ENCODE assay signal across 24 cellular contexts in genomic region chr10:71494470-71494869, GRCh38.
A peak's percentile ranks its signal among the peaks of the same experiment; 100 is the strongest.
DNase-seq lines count a peak whose midpoint lies in the region; ATAC-seq, FAIRE-seq and TF ChIP-seq lines count a peak whose summit lies in the region.
"Had no signal": no experiment of that assay in that cellular context is flagged by ENCODE, and none has a peak within 500 bp of the region (broad histone marks: within the 10 kb centered on the region; RNA-seq: fewer than 3 reads in every experiment).

No MANE protein-coding gene starts in this region.

- H2BK12ac ChIP-seq in neuronal stem cell (ENCODE audit: low read length): no peak overlapping the region

- POLR2A ChIA-PET in activated B cell treated with CpG ODN at 0.5 μM for 24 hours (lab: Charles Lee): no interaction called here

- no peaks in the 10 kb centered on the region for H3K79me1 ChIP-seq in neuronal stem cell (ENCODE audit: low read depth, low read length)

- intact Hi-C loops in activated B cell treated with CpG ODN at 0.5 μM for 24 hours (cut with micrococcal nuclease): no loop called here

- CTCF ChIA-PET in activated B cell treated with CpG ODN at 0.5 μM for 24 hours (lab: Charles Lee): no interaction called here

- no peaks in the 10 kb centered on the region for H3K9me3 ChIP-seq in neuronal stem cell (replicated peaks in 1 of 2; ENCODE audit: control insufficient read depth in 2 of 2, insufficient read depth in 1 of 2, low read depth in 1 of 2, low read length in 2 of 2)
- H3K9me3 ChIP-seq: HAP-1 had no signal

- H3K14ac ChIP-seq in neuronal stem cell (ENCODE audit: low read length): no peak overlapping the region

- H3K4me2 ChIP-seq in neuronal stem cell (ENCODE audit: insufficient read depth, low read length, poor library complexity, severe bottlenecking): no peak overlapping the region
- H3K4me2 ChIP-seq: GM23338 had no signal

- H2AFZ ChIP-seq in neuronal stem cell (ENCODE audit: low read length): no peak overlapping the region
- H2AFZ ChIP-seq: GM23338 had no signal

- no peaks in the 10 kb centered on the region for H3K36me3 ChIP-seq in neuronal stem cell (replicated peaks in 1 of 2; ENCODE audit: control insufficient read depth in 2 of 2, insufficient read depth in 2 of 2, low read length in 2 of 2)
- H3K36me3 ChIP-seq: HAP-1 had no signal

- no peak overlapping the region for H4K8ac ChIP-seq in neuronal stem cell (ENCODE audit: low read depth, low read length)

- no peaks in the 10 kb centered on the region for H3K27me3 Mint-ChIP-seq in activated T-cell treated with anti-CD3 and anti-CD28 coated beads, Interleukin-2, amount 50 U/mL, for 24 hours
- H3K27me3 Mint-ChIP-seq in activated B cell treated with CpG ODN at 0.5 μM for 24 hours: peaks cover 3% of the 10 kb centered on the region

- H3K23ac ChIP-seq in neuronal stem cell (ENCODE audit: low read depth, low read length, poor library complexity): no peak overlapping the region

- peaks cover 3% of the 10 kb centered on the region for H3K9me3 Mint-ChIP-seq in activated T-cell treated with anti-CD3 and anti-CD28 coated beads, Interleukin-2, amount 50 U/mL, for 24 hours
- H3K9me3 Mint-ChIP-seq in activated B cell treated with CpG ODN at 0.5 μM for 24 hours: peaks cover 4% of the 10 kb centered on the region
- H3K9me3 Mint-ChIP-seq: CD4-positive, alpha-beta T cell had no signal

- no peaks in the 10 kb centered on the region for H3K36me3 Mint-ChIP-seq in activated T-cell treated with anti-CD3 and anti-CD28 coated beads, Interleukin-2, amount 50 U/mL, for 24 hours (ENCODE audit: low read depth)
- no peaks in the 10 kb centered on the region for H3K36me3 Mint-ChIP-seq in activated B cell treated with CpG ODN at 0.5 μM for 24 hours (ENCODE audit: low read depth)

- H3K4me3 ChIP-seq in neuronal stem cell (ENCODE audit: low read length in 2 of 2): no peak overlapping the region
- H3K4me3 ChIP-seq: GM23338, HAP-1, K562 had no signal

- no CpG with 5 or more reads among the region's 8 CpGs for WGBS in neuronal stem cell (ENCODE audit: extremely low coverage in 2 of 2, insufficient read length in 2 of 2, insufficient replicate concordance in 1 of 2), 2 donors

- no peak overlapping the region for H3K9ac ChIP-seq in neuronal stem cell (ENCODE audit: low read depth, low read length, poor library complexity)

- no peak for TF ChIP-seq CTCF in activated B cell treated with CpG ODN at 0.5 μM for 24 hours (IDR thresholded peaks at IDR 0.05)

- peak overlapping the region; percentile 16 for H2BK15ac ChIP-seq in neuronal stem cell (ENCODE audit: low read length)

- H2BK5ac ChIP-seq in neuronal stem cell (ENCODE audit: low read length): no peak overlapping the region

- peaks cover 22% of the 10 kb centered on the region for H3K4me1 Mint-ChIP-seq in activated T-cell treated with anti-CD3 and anti-CD28 coated beads, Interleukin-2, amount 50 U/mL, for 24 hours (ENCODE audit: low read depth)
- H3K4me1 Mint-ChIP-seq in activated B cell treated with CpG ODN at 0.5 μM for 24 hours: peaks cover 28% of the 10 kb centered on the region

- no peak for DNase-seq in activated T-cell treated with anti-CD3 and anti-CD28 coated beads, Interleukin-2, amount 50 U/mL, for 24 hours
- DNase-seq in activated T-cell treated with anti-CD3 and anti-CD28 coated beads, Interleukin-2, amount 50 U/mL, for 48 hours: no peak
- no peak for DNase-seq in activated B cell treated with CpG ODN at 0.5 μM for 24 hours
- no peak for DNase-seq in neuronal stem cell (ENCODE audit: low spot score)
- no peak for DNase-seq in urothelium cell line (ENCODE audit: low spot score)
- no peak for DNase-seq in UCSD-AML1 (lab: John Stamatoyannopoulos, UW; ENCODE audit: unreplicated experiment)
- no peak for DNase-seq in cortex of kidney (lab: John Stamatoyannopoulos, UW)
- DNase-seq in stimulated activated CD4-positive, alpha-beta T cell treated with anti-CD3 and anti-CD28 coated beads, Interleukin-2, amount 100 ng/mL, for 24 hours: no peak
- DNase-seq: 8988T; ACHN; CD4-positive, alpha-beta T cell; HFFc6; Kasumi-1; NCI-H2029 treated with DMSO at 0.1 percent for 48 hours; NCI-H446 treated with DMSO at 0.1 percent for 48 hours; NCI-H526; NCI-H82; NK-92 treated with Interleukin-12 subunit alpha and Interleukin-12 subunit beta, amount 100 ng/mL, for 24 hours; Right ventricle myocardium superior had no signal

- no peak overlapping the region for H2BK120ac ChIP-seq in neuronal stem cell (ENCODE audit: low read depth, low read length)

- no peak overlapping the region for H3K4ac ChIP-seq in neuronal stem cell (ENCODE audit: low read length)

- no peaks in the 10 kb centered on the region for H3K4me1 ChIP-seq in neuronal stem cell (ENCODE audit: control insufficient read depth in 2 of 2, insufficient read depth in 1 of 2, low read depth in 1 of 2, low read length in 2 of 2)

- peak; percentile 81 for FAIRE-seq in urothelium cell line (lab: Jason Lieb, UNC)
- FAIRE-seq: D721Med, HTR-8/SVneo had no signal

- H3K4me3 Mint-ChIP-seq in activated T-cell treated with anti-CD3 and anti-CD28 coated beads, Interleukin-2, amount 50 U/mL, for 24 hours: no peak overlapping the region
- H3K4me3 Mint-ChIP-seq in activated B cell treated with CpG ODN at 0.5 μM for 24 hours: peak overlapping the region; percentile 6
- H3K4me3 Mint-ChIP-seq: CD4-positive, alpha-beta T cell; GM23338; HFFc6 had no signal

- H4K91ac ChIP-seq in neuronal stem cell (ENCODE audit: low read depth, low read length, poor library complexity): no peak overlapping the region

- no peak overlapping the region for H3K27ac ChIP-seq in neuronal stem cell (replicated peaks; ENCODE audit: low read length)

- H2AK5ac ChIP-seq in neuronal stem cell (ENCODE audit: low read depth, low read length): no peak overlapping the region

- no peaks in the 10 kb centered on the region for H3K27me3 ChIP-seq in neuronal stem cell (ENCODE audit: control insufficient read depth in 3 of 3, insufficient read depth in 3 of 3, low read depth in 1 of 3, low read length in 3 of 3)

- peak overlapping the region; percentile 39 for H3K27ac Mint-ChIP-seq in activated T-cell treated with anti-CD3 and anti-CD28 coated beads, Interleukin-2, amount 50 U/mL, for 24 hours
- H3K27ac Mint-ChIP-seq in activated B cell treated with CpG ODN at 0.5 μM for 24 hours: peak overlapping the region; percentile 66
- H3K27ac Mint-ChIP-seq: CD4-positive, alpha-beta T cell; GM23338; HFFc6 had no signal

- H3K18ac ChIP-seq in neuronal stem cell (ENCODE audit: low read length): no peak overlapping the region

- ATAC-seq in activated B cell treated with CpG ODN at 0.5 μM for 24 hours (ENCODE audit: low read depth): no peak
- ATAC-seq: GM23338, K562 had no signal
